Comparison of ENCODE assay signal across 10 cellular contexts in genomic region chr1:113868387-113869083, GRCh38. TPM values are rescaled to one million over a fixed set of nuclear protein-coding genes. Genes with fewer than 3 reads are reported as not detected.
DNase-seq lines count a peak whose midpoint lies in the region; ATAC-seq and TF ChIP-seq lines count a peak whose summit lies in the region.
"Had no signal": no experiment of that assay in that cellular context is flagged by ENCODE, and none has a peak within 500 bp of the region (broad histone marks: within the 10 kb centered on the region; RNA-seq: fewer than 3 reads in every experiment).

No MANE protein-coding gene starts in this region.

- no peaks in the 10 kb centered on the region for H3K79me2 ChIP-seq in GM23338 (replicated peaks; ENCODE audit: insufficient read depth)

- H3K9me3 Mint-ChIP-seq in GM23338 = no peaks in the 10 kb centered on the region
- H3K9me3 Mint-ChIP-seq in activated CD8-positive, alpha-beta T cell treated with anti-CD3 and anti-CD28 coated beads for 36 hours = no peaks in the 10 kb centered on the region

- peak overlapping the region in 1 of 11 experiments; percentile 23; a peak in 1 of 22 replicates for H3K9ac ChIP-seq in BLaER1 treated with 17β-estradiol and CSF1 and Interleukin-3, amounts not matched to agents 10 nM and 100 nM

- no peaks in the 10 kb centered on the region for H3K36me3 Mint-ChIP-seq in GM23338 (ENCODE audit: low read depth)
- peaks cover 49% of the 10 kb centered on the region for H3K36me3 Mint-ChIP-seq in activated CD8-positive, alpha-beta T cell treated with anti-CD3 and anti-CD28 coated beads for 36 hours (ENCODE audit: low read depth)

- POLR2A ChIA-PET in activated CD8-positive, alpha-beta T cell treated with anti-CD3 and anti-CD28 coated beads for 36 hours (lab: Charles Lee) = interaction anchor here (0.6 to 6.2 kb wide), 10 partner anchors 9 to 63 kb away, joined by 3 to 34 read pairs (median 5); partner anchors contain the start of genes AP4B1 and HIPK1

- intact Hi-C loops in activated CD8-positive, alpha-beta T cell treated with anti-CD3 and anti-CD28 coated beads for 36 hours (cut with micrococcal nuclease) = no loop called here

- TF ChIP-seq CTCF in GM23338 (conservative IDR thresholded peaks at IDR 0.05; ENCODE audit: low read depth in 2 of 2) = no peak
- TF ChIP-seq CTCF in activated CD8-positive, alpha-beta T cell treated with anti-CD3 and anti-CD28 coated beads for 36 hours (IDR thresholded peaks at IDR 0.05) = no peak
- TF ChIP-seq CTCF in foreskin fibroblast (IDR thresholded peaks at IDR 0.05; ENCODE audit: low read depth, low read length) = no peak

- ATAC-seq in GM23338 (no peak), HG03095 (IDR thresholded peaks at IDR 0.05; ENCODE audit: unreplicated experiment) (no peak), HG02973 (IDR thresholded peaks at IDR 0.05; ENCODE audit: unreplicated experiment) (no peak)
- peak; percentile 59 for ATAC-seq in activated CD8-positive, alpha-beta T cell treated with anti-CD3 and anti-CD28 coated beads for 36 hours

- H3K9me3 ChIP-seq in BLaER1 treated with 17β-estradiol and CSF1 and Interleukin-3, amounts not matched to agents 10 nM and 100 nM (replicated peaks in 1 of 11) = no peaks in the 10 kb centered on the region

- H3K27ac Mint-ChIP-seq in GM23338 = no peak overlapping the region
- H3K27ac Mint-ChIP-seq in activated CD8-positive, alpha-beta T cell treated with anti-CD3 and anti-CD28 coated beads for 36 hours = peak overlapping the region; percentile 98

- peaks cover 5% of the 10 kb centered on the region; the same call in 2 of the 3 replicates for H3K4me1 Mint-ChIP-seq in GM23338
- peaks cover 54% of the 10 kb centered on the region for H3K4me1 Mint-ChIP-seq in activated CD8-positive, alpha-beta T cell treated with anti-CD3 and anti-CD28 coated beads for 36 hours (ENCODE audit: low read depth)

- H3K4me2 ChIP-seq in BLaER1 treated with 17β-estradiol and CSF1 and Interleukin-3, amounts not matched to agents 10 nM and 100 nM = peak overlapping the region in 7 of 11 experiments; percentile 11 to 89 (median 84); a peak in 12 of 22 replicates
- no peak overlapping the region for H3K4me2 ChIP-seq in GM23338

- CTCF ChIA-PET in activated CD8-positive, alpha-beta T cell treated with anti-CD3 and anti-CD28 coated beads for 36 hours (lab: Charles Lee) = interaction anchor here (0.6 to 3.0 kb wide), 9 partner anchors 8 to 108 kb away, joined by 3 to 18 read pairs (median 5); partner anchors contain the start of gene AP4B1

- H3K27me3 ChIP-seq in BLaER1 treated with 17β-estradiol and CSF1 and Interleukin-3, amounts not matched to agents 10 nM and 100 nM = no peaks in the 10 kb centered on the region
- H3K27me3 ChIP-seq in GM23338 (ENCODE audit: insufficient read depth) = no peaks in the 10 kb centered on the region

- peak overlapping the region in 2 of 11 experiments; percentile 23 to 25; a peak in 3 of 22 replicates for H3K27ac ChIP-seq in BLaER1 treated with 17β-estradiol and CSF1 and Interleukin-3, amounts not matched to agents 10 nM and 100 nM
- H3K27ac ChIP-seq in GM23338 (ENCODE audit: low read depth) = no peak overlapping the region

- H3F3A ChIP-seq in GM23338 (replicated peaks; ENCODE audit: low read depth) = no peaks in the 10 kb centered on the region

- peaks cover 0 to 17% (median 0%) of the 10 kb centered on the region in 11 experiments; a peak in 5 of 22 replicates for H3K36me3 ChIP-seq in BLaER1 treated with 17β-estradiol and CSF1 and Interleukin-3, amounts not matched to agents 10 nM and 100 nM
- no peaks in the 10 kb centered on the region for H3K36me3 ChIP-seq in GM23338 (ENCODE audit: insufficient read depth)

- H3K4me3 ChIP-seq in BLaER1 treated with 17β-estradiol and CSF1 and Interleukin-3, amounts not matched to agents 10 nM and 100 nM = no peak overlapping the region
- H3K4me3 ChIP-seq in GM23338 (no peak overlapping the region), foreskin fibroblast (ENCODE audit: low read depth in 1 of 2, low read length in 2 of 2) (no peak overlapping the region)

- H2AFZ ChIP-seq in GM23338 = peak overlapping the region; percentile 40; the same call in 1 of the 2 replicates

- H3K4me3 Mint-ChIP-seq in GM23338 = no peak overlapping the region
- peak overlapping the region; percentile 91 for H3K4me3 Mint-ChIP-seq in activated CD8-positive, alpha-beta T cell treated with anti-CD3 and anti-CD28 coated beads for 36 hours

- H4K20me1 ChIP-seq in BLaER1 treated with 17β-estradiol and CSF1 and Interleukin-3, amounts not matched to agents 10 nM and 100 nM = no peaks in the 10 kb centered on the region
- no peaks in the 10 kb centered on the region for H4K20me1 ChIP-seq in GM23338 (replicated peaks; ENCODE audit: insufficient read depth)

- DNase-seq in GM23338 (ENCODE audit: low spot score) = no peak
- DNase-seq in activated CD8-positive, alpha-beta T cell treated with anti-CD3 and anti-CD28 coated beads for 36 hours = peak; percentile 31
- DNase-seq in foreskin fibroblast = peak; percentile 35 to 74
- no peak for DNase-seq in DMS114 treated with DMSO at 0.1 percent for 48 hours (lab: John Stamatoyannopoulos, UW; ENCODE audit: unreplicated experiment)
- DNase-seq in NCI-H1048 (lab: John Stamatoyannopoulos, UW) = no peak
- DNase-seq: NCI-H2171 treated with DMSO at 0.1 percent for 48 hours had no signal

- peaks cover 30 to 62% (median 50%) of the 10 kb centered on the region in 10 experiments for H3K4me1 ChIP-seq in BLaER1 treated with 17β-estradiol and CSF1 and Interleukin-3, amounts not matched to agents 10 nM and 100 nM
- no peaks in the 10 kb centered on the region for H3K4me1 ChIP-seq in GM23338 (ENCODE audit: insufficient read depth)

- H3K9me2 ChIP-seq in GM23338 (ENCODE audit: insufficient read depth) = no peaks in the 10 kb centered on the region

- no peaks in the 10 kb centered on the region for H3K27me3 Mint-ChIP-seq in GM23338 (ENCODE audit: insufficient read depth, low read depth, poor library complexity)
- no peaks in the 10 kb centered on the region for H3K27me3 Mint-ChIP-seq in activated CD8-positive, alpha-beta T cell treated with anti-CD3 and anti-CD28 coated beads for 36 hours

TF ChIP-seq in GM23338, 12 proteins besides CTCF, POLR2A, EP300 and RAD21 (continues in another document):
- TF ChIP-seq ZNF114 (CRISPR knock-in tag; IDR thresholded peaks at IDR 0.05) (no peak), EZH2 (IDR thresholded peaks at IDR 0.05; ENCODE audit: low read depth, unreplicated experiment) (no peak), CREB1 (CRISPR knock-in tag; IDR thresholded peaks at IDR 0.05; ENCODE audit: low read depth) (no peak), NANOG (IDR thresholded peaks at IDR 0.05; ENCODE audit: borderline replicate concordance) (no peak), ZNF331 (CRISPR knock-in tag; IDR thresholded peaks at IDR 0.05; ENCODE audit: low read depth) (no peak)

RNA-seq across cellular contexts. Expression of gene PTPN22, which starts 3.0 kb away (rescaled TPM):
- total RNA-seq in GM23338 (2014; rRNA removed; shearing (Covaris generic)) = not detected in 2 replicates
- 0.08 and 0.40 TPM in 2 replicates for polyA plus RNA-seq in GM23338 (2016; fragmentation: Nextera tagmentation; extraction: Ambion mirVana)
- total RNA-seq in activated CD8-positive, alpha-beta T cell treated with anti-CD3 and anti-CD28 coated beads for 36 hours = 10 to 100 TPM; 54.0 to 56.0 TPM
- total RNA-seq: osteocyte had no signal

RNA-seq across cellular contexts. Expression of gene BCL2L15, which starts 18.8 kb away (rescaled TPM):
- 0.78 TPM in 1 of 2 replicates, not detected in the other for total RNA-seq in GM23338 (2014; rRNA removed; shearing (Covaris generic))
- 0.40 TPM in 1 of 2 replicates, not detected in the other for polyA plus RNA-seq in GM23338 (2016; fragmentation: Nextera tagmentation; extraction: Ambion mirVana)
- total RNA-seq in activated CD8-positive, alpha-beta T cell treated with anti-CD3 and anti-CD28 coated beads for 36 hours = under 1 TPM; 0.40 to 0.61 TPM

RNA-seq across cellular contexts. Expression of gene AP4B1, which starts 36.1 kb away (rescaled TPM):
- total RNA-seq in GM23338 (2014; rRNA removed; shearing (Covaris generic)) = 12.7 and 13.4 TPM in 2 replicates
- 4.4 and 7.5 TPM in 2 replicates for polyA plus RNA-seq in GM23338 (2016; fragmentation: Nextera tagmentation; extraction: Ambion mirVana)
- total RNA-seq in activated CD8-positive, alpha-beta T cell treated with anti-CD3 and anti-CD28 coated beads for 36 hours = 10 to 100 TPM; 38.2 to 38.5 TPM

RNA-seq across cellular contexts. Expression of gene DCLRE1B, which starts 36.6 kb away (rescaled TPM):
- total RNA-seq in GM23338 (2014; rRNA removed; shearing (Covaris generic)) = 8.7 and 9.7 TPM in 2 replicates
- polyA plus RNA-seq in GM23338 (2016; fragmentation: Nextera tagmentation; extraction: Ambion mirVana) = 6.3 and 6.9 TPM in 2 replicates
- 10 to 100 TPM; 19.1 to 19.3 TPM for total RNA-seq in activated CD8-positive, alpha-beta T cell treated with anti-CD3 and anti-CD28 coated beads for 36 hours

RNA-seq across cellular contexts. Expression of gene RSBN1, which starts 56.3 kb away (rescaled TPM):
- total RNA-seq in GM23338 (2014; rRNA removed; shearing (Covaris generic)) = 15.4 and 29.9 TPM in 2 replicates
- polyA plus RNA-seq in GM23338 (2016; fragmentation: Nextera tagmentation; extraction: Ambion mirVana) = 17.4 and 18.9 TPM in 2 replicates
- 10 to 100 TPM; 25.6 to 28.3 TPM for total RNA-seq in activated CD8-positive, alpha-beta T cell treated with anti-CD3 and anti-CD28 coated beads for 36 hours

Comparison
In these comparisons a context has a peak if more than half of its experiments do, and no peak if none do; other contexts are left out.
1. DNase-seq: peak in activated CD8-positive, alpha-beta T cell treated with anti-CD3 and anti-CD28 coated beads for 36 hours (single experiment) and foreskin fibroblast (2 of 2); none in GM23338 (single experiment), DMS114 treated with DMSO at 0.1 percent for 48 hours (single experiment) and NCI-H1048 (single experiment).
2. RNA of gene PTPN22, which starts 3.0 kb away (total RNA-seq): 54.0 to 56.0 TPM in activated CD8-positive, alpha-beta T cell treated with anti-CD3 and anti-CD28 coated beads for 36 hours; not detected in GM23338; every median in the first group is over 10 times any median in the second.